15 cellular contexts compared by ENCODE assay signal in the genomic region with DNA sequence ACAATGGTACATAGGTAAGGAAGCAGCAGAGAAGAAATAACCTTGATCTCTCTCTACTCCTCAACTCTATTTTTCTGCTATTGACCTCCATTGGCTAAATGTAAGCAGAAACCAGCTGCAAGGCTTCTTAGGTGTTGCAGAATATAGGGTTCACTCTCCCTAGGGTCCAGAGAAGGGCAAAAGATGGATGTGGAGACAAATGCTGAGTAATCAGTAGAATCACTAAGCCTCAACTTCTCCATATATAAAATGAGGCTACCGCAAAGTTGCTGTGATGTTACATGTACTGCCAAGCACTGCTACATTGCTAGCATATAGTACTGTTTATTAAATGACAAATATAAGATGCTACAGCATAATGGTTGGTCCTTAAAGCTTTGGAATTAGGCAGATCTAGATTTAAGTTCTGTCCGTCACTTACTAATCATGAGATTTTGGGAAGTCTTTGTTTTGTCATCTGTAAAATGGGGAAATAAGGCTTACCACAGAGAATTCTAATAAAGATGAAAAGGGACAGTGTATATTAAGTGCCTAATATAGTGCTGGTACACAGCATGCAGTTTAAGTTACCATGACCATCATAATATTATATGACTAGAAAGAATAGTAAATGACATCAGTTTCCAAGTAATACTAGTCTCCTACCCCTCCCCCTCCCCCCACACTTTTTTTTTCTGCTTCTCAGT.
DNase-seq lines count a peak whose midpoint lies in the region; ATAC-seq and TF ChIP-seq lines count a peak whose summit lies in the region.
"Had no signal": no experiment of that assay in that cellular context is flagged by ENCODE, and none has a peak within 500 bp of the region (broad histone marks: within the 10 kb centered on the region; RNA-seq: fewer than 3 reads in every experiment).

No MANE protein-coding gene starts in this region.

- TF ChIP-seq CTCF in lower leg skin (IDR thresholded peaks at IDR 0.05) (no peak), foreskin keratinocyte (conservative IDR thresholded peaks at IDR 0.05) (no peak)

- no peaks in the 10 kb centered on the region for H3K4me1 ChIP-seq in foreskin keratinocyte

- no peak overlapping the region for H3K27ac ChIP-seq in foreskin keratinocyte
- H3K27ac ChIP-seq: PC-9 had no signal

- H3K4me1 Mint-ChIP-seq in activated T-cell treated with anti-CD3 and anti-CD28 coated beads, Interleukin-2, amount 50 U/mL, for 4 hours (ENCODE audit: low read depth): peaks cover 36% of the 10 kb centered on the region
- peaks cover 34% of the 10 kb centered on the region for H3K4me1 Mint-ChIP-seq in T-helper 1 cell treated with Interleukin-12 subunit alpha and Interleukin-12 subunit beta and Interleukin-4 antibody, amounts not matched to agents 30 μg/mL and 1 μg/mL, for 36 hours (ENCODE audit: low read depth)
- H3K4me1 Mint-ChIP-seq in stimulated activated memory B cell treated with anti-CD40 and anti-IgM and Interleukin-4, amounts not matched to agents 10 μg/mL and 1 μg/mL and 100 μg/mL, for 72 hours: peaks cover 15% of the 10 kb centered on the region

- DNase-seq in activated T-cell treated with anti-CD3 and anti-CD28 coated beads, Interleukin-2, amount 50 U/mL, for 4 hours: no peak
- DNase-seq in activated T-cell treated with anti-CD3 and anti-CD28 coated beads, Interleukin-2, amount 50 U/mL, for 48 hours: no peak
- DNase-seq in lower leg skin (ENCODE audit: low spot score in 2 of 2) (no peak), GM19238 (ENCODE audit: insufficient read length, low spot score) (no peak), foreskin keratinocyte (no peak)
- DNase-seq: activated effector memory CD4-positive, alpha-beta T cell treated with anti-CD3 and anti-CD28 coated beads, Interleukin-2, amount 50 U/mL, for 16 hours; foreskin melanocyte; midbrain; NCI-H1417 treated with DMSO at 0.1 percent for 48 hours; NCI-H345; PC-9 had no signal

- H3K27me3 ChIP-seq in foreskin keratinocyte: peaks cover 14% of the 10 kb centered on the region

- H3K9me3 Mint-ChIP-seq in activated T-cell treated with anti-CD3 and anti-CD28 coated beads, Interleukin-2, amount 50 U/mL, for 4 hours: no peaks in the 10 kb centered on the region
- no peaks in the 10 kb centered on the region for H3K9me3 Mint-ChIP-seq in T-helper 1 cell treated with Interleukin-12 subunit alpha and Interleukin-12 subunit beta and Interleukin-4 antibody, amounts not matched to agents 30 μg/mL and 1 μg/mL, for 36 hours
- H3K9me3 Mint-ChIP-seq in stimulated activated memory B cell treated with anti-CD40 and anti-IgM and Interleukin-4, amounts not matched to agents 10 μg/mL and 1 μg/mL and 100 μg/mL, for 72 hours: no peaks in the 10 kb centered on the region

- intact Hi-C loops in lower leg skin (cut with DNase I; ENCODE audit: low total_unique reads): no loop called here

- H3K27me3 Mint-ChIP-seq in activated T-cell treated with anti-CD3 and anti-CD28 coated beads, Interleukin-2, amount 50 U/mL, for 4 hours (ENCODE audit: low read depth): no peaks in the 10 kb centered on the region
- no peaks in the 10 kb centered on the region for H3K27me3 Mint-ChIP-seq in T-helper 1 cell treated with Interleukin-12 subunit alpha and Interleukin-12 subunit beta and Interleukin-4 antibody, amounts not matched to agents 30 μg/mL and 1 μg/mL, for 36 hours (ENCODE audit: low read depth)
- no peaks in the 10 kb centered on the region for H3K27me3 Mint-ChIP-seq in stimulated activated memory B cell treated with anti-CD40 and anti-IgM and Interleukin-4, amounts not matched to agents 10 μg/mL and 1 μg/mL and 100 μg/mL, for 72 hours

- no peak overlapping the region for H3K4me3 ChIP-seq in lower leg skin (ENCODE audit: low read depth, poor library complexity, severe bottlenecking)
- H3K4me3 ChIP-seq: PC-9, smooth muscle cell had no signal

- WGBS in lower leg skin, 2 donors: 91 to 97% methylated on average over 2 of the region's 2 CpGs

- H3K27ac Mint-ChIP-seq in T-helper 1 cell treated with Interleukin-12 subunit alpha and Interleukin-12 subunit beta and Interleukin-4 antibody, amounts not matched to agents 30 μg/mL and 1 μg/mL, for 36 hours: no peak overlapping the region
- no peak overlapping the region for H3K27ac Mint-ChIP-seq in stimulated activated memory B cell treated with anti-CD40 and anti-IgM and Interleukin-4, amounts not matched to agents 10 μg/mL and 1 μg/mL and 100 μg/mL, for 72 hours

- peak overlapping the region; percentile 61 for H3K4me3 Mint-ChIP-seq in activated T-cell treated with anti-CD3 and anti-CD28 coated beads, Interleukin-2, amount 50 U/mL, for 4 hours
- H3K4me3 Mint-ChIP-seq in T-helper 1 cell treated with Interleukin-12 subunit alpha and Interleukin-12 subunit beta and Interleukin-4 antibody, amounts not matched to agents 30 μg/mL and 1 μg/mL, for 36 hours: peak overlapping the region; percentile 70
- no peak overlapping the region for H3K4me3 Mint-ChIP-seq in stimulated activated memory B cell treated with anti-CD40 and anti-IgM and Interleukin-4, amounts not matched to agents 10 μg/mL and 1 μg/mL and 100 μg/mL, for 72 hours

- H3K36me3 Mint-ChIP-seq in activated T-cell treated with anti-CD3 and anti-CD28 coated beads, Interleukin-2, amount 50 U/mL, for 4 hours (ENCODE audit: insufficient read depth): no peaks in the 10 kb centered on the region
- peaks cover 4% of the 10 kb centered on the region for H3K36me3 Mint-ChIP-seq in T-helper 1 cell treated with Interleukin-12 subunit alpha and Interleukin-12 subunit beta and Interleukin-4 antibody, amounts not matched to agents 30 μg/mL and 1 μg/mL, for 36 hours (ENCODE audit: low read depth)
- no peaks in the 10 kb centered on the region for H3K36me3 Mint-ChIP-seq in stimulated activated memory B cell treated with anti-CD40 and anti-IgM and Interleukin-4, amounts not matched to agents 10 μg/mL and 1 μg/mL and 100 μg/mL, for 72 hours

- peak in 1 of 2 donors; percentile 35 for ATAC-seq in activated T-cell treated with anti-CD3 and anti-CD28 coated beads, Interleukin-2, amount 50 U/mL, for 4 hours
- ATAC-seq in HG03159 (IDR thresholded peaks at IDR 0.05; ENCODE audit: unreplicated experiment) (peak; percentile 25), foreskin keratinocyte (no peak)
- peak; percentile 80 for ATAC-seq in stimulated activated memory B cell treated with anti-CD40 and anti-IgM and Interleukin-4, amounts not matched to agents 10 μg/mL and 1 μg/mL and 100 μg/mL, for 72 hours

- TF ChIP-seq POLR2A in lower leg skin (IDR thresholded peaks at IDR 0.05): no peak
